17 cellular contexts compared by ENCODE assay signal in genomic region chrX:124719060-124719459, GRCh38.
"Had no signal": no experiment of that assay in that cellular context is flagged by ENCODE, and none has a peak within 500 bp of the region (broad histone marks: within the 10 kb centered on the region; RNA-seq: fewer than 3 reads in every experiment).

No MANE protein-coding gene starts in this region.

- H3K27ac ChIP-seq: brain microvascular endothelial cell, coronary artery, esophagus muscularis mucosa, tibial artery had no signal

- H3K4me1 ChIP-seq: esophagus muscularis mucosa, tibial artery had no signal

- H3K4me3 ChIP-seq: coronary artery, esophagus muscularis mucosa, tibial artery had no signal

- H3K27me3 ChIP-seq: brain microvascular endothelial cell, esophagus muscularis mucosa, tibial artery had no signal

- H3K9me3 ChIP-seq: esophagus muscularis mucosa, tibial artery had no signal

- FAIRE-seq: urothelium cell line had no signal

- H3K36me3 ChIP-seq: brain microvascular endothelial cell, esophagus muscularis mucosa, tibial artery had no signal

- DNase-seq: activated CD4-positive, alpha-beta T cell treated with anti-CD3 and anti-CD28 coated beads for 36 hours; activated CD8-positive, alpha-beta T cell treated with anti-CD3 and anti-CD28 coated beads for 36 hours; activated gamma-delta T cell treated with Interleukin-2 at 50 U/mL for 16 hours; activated naive CD8-positive, alpha-beta T cell treated with anti-CD3 and anti-CD28 coated beads for 36 hours; activated T-cell treated with anti-CD3 and anti-CD28 coated beads, Interleukin-2, amount 50 U/mL, for 48 hours; brain microvascular endothelial cell; head of caudate nucleus; kidney glomerular epithelial cell; mesenchymal stem cell; natural killer cell; stimulated activated CD4-positive, alpha-beta T cell treated with anti-CD3 and anti-CD28 coated beads, Interleukin-15, amount 100 ng/mL, for 24 hours; stimulated activated CD4-positive, alpha-beta T cell treated with anti-CD3 and anti-CD28 coated beads, Interleukin-4, amount 100 ng/mL, for 1 hour; stimulated activated naive B cell treated with anti-CD40 and anti-IgM and Interleukin-4, amounts not matched to agents 10 μg/mL and 1 μg/mL and 100 μg/mL, for 72 hours; tibial artery had no signal

- ATAC-seq: activated CD4-positive, alpha-beta T cell treated with anti-CD3 and anti-CD28 coated beads for 36 hours; activated CD8-positive, alpha-beta T cell treated with anti-CD3 and anti-CD28 coated beads for 36 hours; natural killer cell; stimulated activated naive B cell treated with anti-CD40 and anti-IgM and Interleukin-4, amounts not matched to agents 10 μg/mL and 1 μg/mL and 100 μg/mL, for 72 hours had no signal
